In genomic region chr1:245645894-245646293, GRCh38 we compare ENCODE assay signal across 12 cellular contexts.
DNase-seq lines count a peak whose midpoint lies in the region; ATAC-seq lines count a peak whose summit lies in the region.
"Had no signal": no experiment of that assay in that cellular context is flagged by ENCODE, and none has a peak within 500 bp of the region (broad histone marks: within the 10 kb centered on the region; RNA-seq: fewer than 3 reads in every experiment).

No MANE protein-coding gene starts in this region.

- no peak overlapping the region for H3K27ac ChIP-seq in mesenchymal stem cell (ENCODE audit: low read length, poor library complexity, severe bottlenecking)

- no peak overlapping the region for H2AK5ac ChIP-seq in mesenchymal stem cell (ENCODE audit: low read length, severe bottlenecking)

- H3K9ac ChIP-seq in mesenchymal stem cell (ENCODE audit: low read length) = no peak overlapping the region

- no peak for DNase-seq in mesenchymal stem cell
- DNase-seq in NCI-H226 = no peak
- no peak for DNase-seq in NCI-H1417 treated with DMSO at 0.1 percent for 48 hours (lab: John Stamatoyannopoulos, UW)
- no peak for DNase-seq in activated CD4-positive, alpha-beta T cell treated with anti-CD3 and anti-CD28 coated beads, Interleukin-2, amount 50 U/mL, for 1 hour
- DNase-seq: activated CD4-positive, alpha-beta memory T cell treated with anti-CD3 and anti-CD28 coated beads for 36 hours; activated naive CD8-positive, alpha-beta T cell treated with anti-CD3 and anti-CD28 coated beads, Interleukin-2, amount 10 ng/mL, durations not matched to agents 7 days and 5 days; naive B cell; NCI-H1092 had no signal

- H3K4me3 ChIP-seq in mesenchymal stem cell (ENCODE audit: insufficient read depth in 1 of 2, low read depth in 1 of 2, low read length in 2 of 2) = no peak overlapping the region

- no peak overlapping the region for H3K18ac ChIP-seq in mesenchymal stem cell (ENCODE audit: low read depth in 1 of 2, low read length in 2 of 2)

- H4K8ac ChIP-seq in mesenchymal stem cell (ENCODE audit: low read length) = peak overlapping the region; percentile 8

- WGBS in mesenchymal stem cell = 62% methylated on average over 7 of the region's 9 CpGs

- H2BK15ac ChIP-seq in mesenchymal stem cell (ENCODE audit: low read depth, poor library complexity, severe bottlenecking) = no peak overlapping the region

- H2BK12ac ChIP-seq in mesenchymal stem cell (ENCODE audit: low read length in 2 of 2) = no peak overlapping the region

- peaks cover 34% of the 10 kb centered on the region for H3K9me3 ChIP-seq in mesenchymal stem cell (ENCODE audit: control insufficient read depth, low read length)

- no peak overlapping the region for H4K91ac ChIP-seq in mesenchymal stem cell (ENCODE audit: low read length)

- H3K14ac ChIP-seq in mesenchymal stem cell (ENCODE audit: low read length in 2 of 2) = no peak overlapping the region

- H3K4me1 ChIP-seq in mesenchymal stem cell (ENCODE audit: control insufficient read depth, insufficient read depth, low read depth, low read length) = peaks cover 2% of the 10 kb centered on the region

- H3K79me1 ChIP-seq in mesenchymal stem cell (replicated peaks; ENCODE audit: low read length, poor library complexity, severe bottlenecking) = no peaks in the 10 kb centered on the region

- peaks cover 0 to 33% of the 10 kb centered on the region in 2 experiments for H3K27me3 ChIP-seq in mesenchymal stem cell (ENCODE audit: control insufficient read depth in 1 of 2, insufficient read depth in 1 of 2, low read length in 2 of 2)

- H2BK120ac ChIP-seq in mesenchymal stem cell (ENCODE audit: low read depth, low read length) = no peak overlapping the region

- ATAC-seq in GM18858 (IDR thresholded peaks at IDR 0.05; ENCODE audit: unreplicated experiment) (peak; percentile 66), GM21390 (IDR thresholded peaks at IDR 0.05; ENCODE audit: unreplicated experiment) (peak; percentile 51), HG03095 (IDR thresholded peaks at IDR 0.05; ENCODE audit: unreplicated experiment) (peak; percentile 71)
- ATAC-seq: sciatic nerve had no signal

- no peak overlapping the region for H2BK5ac ChIP-seq in mesenchymal stem cell (ENCODE audit: low read depth, low read length, poor library complexity, severe bottlenecking)

- peaks cover 0 to 3% of the 10 kb centered on the region in 2 experiments for H3K36me3 ChIP-seq in mesenchymal stem cell (ENCODE audit: control insufficient read depth in 1 of 2, insufficient read depth in 2 of 2, low read depth in 1 of 2, low read length in 2 of 2)

- no peak overlapping the region for H3K23ac ChIP-seq in mesenchymal stem cell (ENCODE audit: low read length in 2 of 2)

- no peak overlapping the region for H2AFZ ChIP-seq in mesenchymal stem cell (ENCODE audit: low read depth, low read length)

- H3K4ac ChIP-seq in mesenchymal stem cell (ENCODE audit: low read depth in 1 of 2, low read length in 2 of 2) = no peak overlapping the region

- no peak overlapping the region for H3K4me2 ChIP-seq in mesenchymal stem cell (ENCODE audit: low read length, poor library complexity, severe bottlenecking)
